ENCODE assay signal across 19 cellular contexts in genomic region chr21:41183575-41183974, GRCh38.
"Had no signal": no experiment of that assay in that cellular context is flagged by ENCODE, and none has a peak within 500 bp of the region (broad histone marks: within the 10 kb centered on the region; RNA-seq: fewer than 3 reads in every experiment).

No MANE protein-coding gene starts in this region.

- H3K9me3 ChIP-seq: body of pancreas, thoracic aorta, vagina had no signal

- H3K36me3 ChIP-seq: cardiac muscle cell, spleen, thoracic aorta, vagina had no signal

- H3K4me1 Mint-ChIP-seq: activated CD4-positive, alpha-beta memory T cell treated with anti-CD3 and anti-CD28 coated beads, Interleukin-2, amount 10 ng/mL, durations not matched to agents 7 days and 5 days; activated CD4-positive, alpha-beta T cell treated with anti-CD3 and anti-CD28 coated beads, Interleukin-2, amount 10 ng/mL, durations not matched to agents 24 days and 14 days; activated CD8-positive, alpha-beta memory T cell treated with anti-CD3 and anti-CD28 coated beads, Interleukin-2, amount 10 ng/mL, durations not matched to agents 7 days and 5 days; activated naive CD8-positive, alpha-beta T cell treated with anti-CD3 and anti-CD28 coated beads, Interleukin-2, amount 50 U/mL, for 24 hours had no signal

- ATAC-seq: activated CD4-positive, CD25-positive, alpha-beta regulatory T cell treated with anti-CD3 and anti-CD28 coated beads, Interleukin-2, amount 50 U/mL, for 24 hours; activated CD8-positive, alpha-beta memory T cell treated with anti-CD3 and anti-CD28 coated beads, Interleukin-2, amount 10 ng/mL, durations not matched to agents 7 days and 5 days; activated naive CD8-positive, alpha-beta T cell treated with anti-CD3 and anti-CD28 coated beads, Interleukin-2, amount 50 U/mL, for 24 hours; body of pancreas had no signal

- H3K27ac Mint-ChIP-seq: activated CD4-positive, alpha-beta memory T cell treated with anti-CD3 and anti-CD28 coated beads, Interleukin-2, amount 10 ng/mL, durations not matched to agents 7 days and 5 days; activated CD4-positive, alpha-beta T cell treated with anti-CD3 and anti-CD28 coated beads, Interleukin-2, amount 10 ng/mL, durations not matched to agents 24 days and 14 days; activated CD8-positive, alpha-beta memory T cell treated with anti-CD3 and anti-CD28 coated beads, Interleukin-2, amount 10 ng/mL, durations not matched to agents 7 days and 5 days; activated naive CD8-positive, alpha-beta T cell treated with anti-CD3 and anti-CD28 coated beads, Interleukin-2, amount 50 U/mL, for 24 hours; activated T-helper 1 cell treated with anti-CD3 and anti-CD28 coated beads, Interleukin-12 subunit alpha, Interleukin-12 subunit beta, Interleukin-2, Interleukin-4 antibody, amounts not matched to agents 30 ng/mL and 10 ng/mL and 1 ng/mL, durations not matched to agents 14 hours and 24 hours and 36 hours; nephron progenitor cell; type B pancreatic cell had no signal

- H3K4me3 ChIP-seq: body of pancreas, cardiac muscle cell, spleen, thoracic aorta, vagina had no signal

- H3K9me3 Mint-ChIP-seq: activated CD4-positive, alpha-beta memory T cell treated with anti-CD3 and anti-CD28 coated beads, Interleukin-2, amount 10 ng/mL, durations not matched to agents 7 days and 5 days; activated CD4-positive, alpha-beta T cell treated with anti-CD3 and anti-CD28 coated beads, Interleukin-2, amount 10 ng/mL, durations not matched to agents 24 days and 14 days; activated naive CD8-positive, alpha-beta T cell treated with anti-CD3 and anti-CD28 coated beads, Interleukin-2, amount 50 U/mL, for 24 hours; activated T-helper 1 cell treated with anti-CD3 and anti-CD28 coated beads, Interleukin-12 subunit alpha, Interleukin-12 subunit beta, Interleukin-2, Interleukin-4 antibody, amounts not matched to agents 30 ng/mL and 10 ng/mL and 1 ng/mL, durations not matched to agents 14 hours and 24 hours and 36 hours had no signal

- H3K4me3 Mint-ChIP-seq: activated CD4-positive, alpha-beta memory T cell treated with anti-CD3 and anti-CD28 coated beads, Interleukin-2, amount 10 ng/mL, durations not matched to agents 7 days and 5 days; activated CD4-positive, alpha-beta T cell treated with anti-CD3 and anti-CD28 coated beads, Interleukin-2, amount 10 ng/mL, durations not matched to agents 24 days and 14 days; activated CD8-positive, alpha-beta memory T cell treated with anti-CD3 and anti-CD28 coated beads, Interleukin-2, amount 10 ng/mL, durations not matched to agents 7 days and 5 days; activated naive CD8-positive, alpha-beta T cell treated with anti-CD3 and anti-CD28 coated beads, Interleukin-2, amount 50 U/mL, for 24 hours; activated T-helper 1 cell treated with anti-CD3 and anti-CD28 coated beads, Interleukin-12 subunit alpha, Interleukin-12 subunit beta, Interleukin-2, Interleukin-4 antibody, amounts not matched to agents 30 ng/mL and 10 ng/mL and 1 ng/mL, durations not matched to agents 14 hours and 24 hours and 36 hours; nephron progenitor cell; type B pancreatic cell had no signal

- H3K27me3 ChIP-seq: body of pancreas, cardiac muscle cell, spleen, vagina had no signal

- H3K27me3 Mint-ChIP-seq: type B pancreatic cell had no signal

- H3K27ac ChIP-seq: body of pancreas, cardiac muscle cell, spleen, thoracic aorta, vagina had no signal

- H3K36me3 Mint-ChIP-seq: activated CD8-positive, alpha-beta memory T cell treated with anti-CD3 and anti-CD28 coated beads, Interleukin-2, amount 10 ng/mL, durations not matched to agents 7 days and 5 days; type B pancreatic cell had no signal

- DNase-seq: activated CD4-positive, alpha-beta memory T cell treated with anti-CD3 and anti-CD28 coated beads, Interleukin-2, amount 10 ng/mL, durations not matched to agents 7 days and 5 days; activated CD4-positive, alpha-beta T cell treated with anti-CD3 and anti-CD28 coated beads, Interleukin-2, amount 10 ng/mL, durations not matched to agents 24 days and 14 days; activated CD8-positive, alpha-beta memory T cell treated with anti-CD3 and anti-CD28 coated beads, Interleukin-2, amount 10 ng/mL, durations not matched to agents 7 days and 5 days; activated gamma-delta T cell; activated naive CD4-positive, alpha-beta T cell treated with anti-CD3 and anti-CD28 coated beads, Interleukin-2, amount 50 U/mL, for 16 hours; activated naive CD8-positive, alpha-beta T cell treated with anti-CD3 and anti-CD28 coated beads, Interleukin-2, amount 50 U/mL, for 24 hours; body of pancreas; foreskin fibroblast; nephron progenitor cell; occipital lobe; spleen; stimulated activated CD4-positive, alpha-beta T cell treated with anti-CD3 and anti-CD28 coated beads, Interleukin-4, amount 100 ng/mL, for 1 hour; stimulated activated naive CD4-positive, alpha-beta T cell had no signal
